In the genomic region with DNA sequence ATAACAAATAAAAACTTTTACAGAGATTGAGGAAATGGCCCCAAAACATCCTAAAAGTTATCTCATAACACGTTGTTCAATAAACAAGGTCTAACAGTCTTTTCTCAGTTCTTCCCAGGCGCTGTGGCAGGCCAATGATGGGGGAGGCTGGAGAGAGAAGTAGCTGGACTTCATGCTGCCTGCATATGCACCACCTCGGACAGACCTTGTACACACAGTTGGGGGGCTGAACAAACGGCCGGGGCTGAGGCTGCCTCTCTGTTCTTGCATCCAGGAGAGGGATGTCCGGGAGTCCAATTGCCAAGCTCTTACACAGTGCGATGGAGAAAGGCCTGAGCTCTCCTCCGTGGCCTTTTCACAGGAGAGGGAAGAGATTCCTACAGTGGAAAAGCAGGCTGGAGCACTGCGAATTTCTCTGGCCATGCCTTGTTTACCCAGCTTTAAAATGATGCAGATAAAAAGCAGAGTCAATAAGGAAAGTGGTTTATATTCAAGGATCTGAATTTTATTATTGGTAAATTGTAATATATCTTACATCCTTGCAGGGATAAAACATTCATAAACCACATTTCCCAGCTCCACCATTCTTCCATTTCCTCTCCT, we compare ENCODE assay signal across 27 cellular contexts.
DNase-seq lines count a peak whose midpoint lies in the region; ATAC-seq, FAIRE-seq and TF ChIP-seq lines count a peak whose summit lies in the region.
"Had no signal": no experiment of that assay in that cellular context is flagged by ENCODE, and none has a peak within 500 bp of the region (broad histone marks: within the 10 kb centered on the region; RNA-seq: fewer than 3 reads in every experiment).

No MANE protein-coding gene starts in this region.

- DNase-seq in NCI-H146 (lab: John Stamatoyannopoulos, UW), result peak; percentile 21
- no peak for DNase-seq in NCI-H146 treated with DMSO at 0.1 percent for 48 hours (lab: John Stamatoyannopoulos, UW; ENCODE audit: unreplicated experiment)
- peak; percentile 35 for DNase-seq in HT-29 (ENCODE audit: low spot score)
- DNase-seq in colonic mucosa, result peak; percentile 29
- DNase-seq in pancreas, result no peak
- DNase-seq in left cardiac atrium, result no peak
- no peak for DNase-seq in HAP-1 (ENCODE audit: low spot score in 2 of 2)
- no peak for DNase-seq in hippocampal formation (lab: John Stamatoyannopoulos, UW)
- DNase-seq: 8988T; activated CD4-positive, alpha-beta T cell treated with anti-CD3 and anti-CD28 coated beads for 4 hours; activated naive CD4-positive, alpha-beta T cell treated with anti-CD3 and anti-CD28 coated beads for 36 hours; activated T-cell treated with anti-CD3 and anti-CD28 coated beads, Interleukin-2, amount 50 U/mL, for 72 hours; CD4-positive, CD25-positive, alpha-beta regulatory T cell; esophagus squamous epithelium; HCEC 1CT; left ventricle myocardium superior; naive thymus-derived CD4-positive, alpha-beta T cell; NCI-H1436 treated with DMSO at 0.1 percent for 48 hours; right cardiac atrium; stimulated activated CD4-positive, alpha-beta T cell treated with anti-CD3 and anti-CD28 coated beads, Interleukin-12 subunit alpha, Interleukin-12 subunit beta, amount 100 ng/mL, for 4 hours; stimulated activated CD4-positive, alpha-beta T cell treated with anti-CD3 and anti-CD28 coated beads, Interleukin-4, amount 100 ng/mL, for 1 hour; uterus had no signal

- TF ChIP-seq CTCF in colonic mucosa (IDR thresholded peaks at IDR 0.05), result no peak
- TF ChIP-seq CTCF in pancreas (IDR thresholded peaks at IDR 0.05), result no peak

- H3K9ac ChIP-seq in colonic mucosa (ENCODE audit: low read depth in 2 of 2, low read length in 2 of 2), result no peak overlapping the region
- H3K9ac ChIP-seq: KMS-11, parathyroid adenoma had no signal

- H3K27ac ChIP-seq in colonic mucosa (no peak overlapping the region), pancreas (no peak overlapping the region)
- H3K27ac ChIP-seq: esophagus squamous epithelium, gastroesophageal sphincter, KMS-11, parathyroid adenoma, uterus had no signal

- intact Hi-C loops in colonic mucosa (cut with DNase I) (no loop called here), pancreas (cut with DNase I) (no loop called here), left cardiac atrium (cut with DNase I) (no loop called here)

- no peaks in the 10 kb centered on the region for H3K4me1 ChIP-seq in colonic mucosa
- H3K4me1 ChIP-seq in pancreas, result peaks cover 0 to 10% (median 3%) of the 10 kb centered on the region in 3 donors
- peaks cover 6% of the 10 kb centered on the region for H3K4me1 ChIP-seq in HAP-1
- H3K4me1 ChIP-seq: esophagus squamous epithelium, gastroesophageal sphincter, parathyroid adenoma, uterus had no signal

- no peaks in the 10 kb centered on the region for H3K9me3 ChIP-seq in colonic mucosa
- no peaks in the 10 kb centered on the region for H3K9me3 ChIP-seq in pancreas
- peaks cover 10% of the 10 kb centered on the region for H3K9me3 ChIP-seq in HAP-1
- H3K9me3 ChIP-seq: uterus had no signal

- H3K27me3 ChIP-seq in colonic mucosa (no peaks in the 10 kb centered on the region), pancreas (no peaks in the 10 kb centered on the region), HAP-1 (ENCODE audit: low read depth) (no peaks in the 10 kb centered on the region)
- H3K27me3 ChIP-seq: esophagus squamous epithelium, gastroesophageal sphincter, uterus had no signal

- ATAC-seq in pancreas (peak in 3 of 4 donors; percentile 46 to 82 (median 60)), left cardiac atrium (no peak)
- ATAC-seq: activated T-cell treated with anti-CD3 and anti-CD28 coated beads, Interleukin-2, amount 50 U/mL, for 72 hours; gastroesophageal sphincter; left ventricle myocardium superior; naive thymus-derived CD4-positive, alpha-beta T cell; right cardiac atrium had no signal

- WGBS in pancreas, 2 donors, result 42% methylated on average over 9 of the region's 9 CpGs

- H3K36me3 ChIP-seq in colonic mucosa, result no peaks in the 10 kb centered on the region
- no peaks in the 10 kb centered on the region for H3K36me3 ChIP-seq in pancreas
- H3K36me3 ChIP-seq in HAP-1 (replicated peaks), result no peaks in the 10 kb centered on the region
- H3K36me3 ChIP-seq: esophagus squamous epithelium, gastroesophageal sphincter, uterus had no signal

- H3K4me3 ChIP-seq in colonic mucosa (no peak overlapping the region), pancreas (no peak overlapping the region), HAP-1 (no peak overlapping the region)
- H3K4me3 ChIP-seq: esophagus squamous epithelium, gastroesophageal sphincter, uterus had no signal

- in situ Hi-C loops in HAP-1 (cut with MboI; ENCODE audit: low sequenced_read_pairs), result no loop called here

- FAIRE-seq in pancreas (lab: Jason Lieb, UNC), result no peak
- FAIRE-seq: HTR-8/SVneo, islet of Langerhans had no signal

Comparison
In these comparisons a context has a peak if more than half of its experiments do, and no peak if none do; other contexts are left out.
1. DNase-seq: peak in NCI-H146 (single experiment), HT-29 (single experiment) and colonic mucosa (single experiment); none in NCI-H146 treated with DMSO at 0.1 percent for 48 hours (single experiment), pancreas (0 of 6), left cardiac atrium (single experiment), HAP-1 (0 of 2) and hippocampal formation (0 of 2).
2. ATAC-seq: peak in pancreas (3 of 4); none in left cardiac atrium (0 of 2).